In the genomic region with DNA sequence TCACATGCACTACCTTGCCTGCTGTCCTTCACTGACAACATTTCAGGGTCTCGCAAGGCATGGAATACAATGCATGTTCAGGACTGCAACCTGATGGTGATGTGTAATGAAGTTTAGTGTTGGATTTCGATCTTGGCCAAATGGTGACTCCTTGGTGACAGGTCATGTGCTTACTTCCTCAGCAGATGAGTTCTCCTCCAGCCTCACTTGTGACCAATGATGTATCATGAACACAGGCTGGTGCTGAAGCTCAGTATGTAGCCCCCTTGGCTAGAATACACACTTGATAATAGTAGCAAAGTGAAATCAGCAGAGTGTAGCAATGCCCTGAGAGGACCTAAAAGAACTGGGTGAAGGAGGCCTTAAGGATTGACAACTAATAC, we compare ENCODE assay signal across 11 cellular contexts. TPM values are rescaled to one million over a fixed set of nuclear protein-coding genes. Genes with fewer than 3 reads are reported as not detected.
DNase-seq lines count a peak whose midpoint lies in the region; ATAC-seq and TF ChIP-seq lines count a peak whose summit lies in the region.
"Had no signal": no experiment of that assay in that cellular context is flagged by ENCODE, and none has a peak within 500 bp of the region (broad histone marks: within the 10 kb centered on the region; RNA-seq: fewer than 3 reads in every experiment).

No MANE protein-coding gene starts in this region.

- no peaks in the 10 kb centered on the region for H3K79me2 ChIP-seq in fibroblast of lung (ENCODE audit: control insufficient read depth, insufficient read depth, low read length)

- POLR2A ChIA-PET in HEK293 (lab: Yijun Ruan, JAX): no interaction called here

- no peaks in the 10 kb centered on the region for H3K27me3 ChIP-seq in fibroblast of lung (ENCODE audit: control insufficient read depth, insufficient read depth, low read length)
- H3K27me3 ChIP-seq: breast epithelium, colonic mucosa, gastrocnemius medialis, left lung had no signal

- CTCF ChIA-PET in HEK293 (lab: Yijun Ruan, JAX): interaction anchor here (0.6 to 3.6 kb wide), 13 partner anchors 9 to 877 kb away, joined by 3 to 26 read pairs (median 3); partner anchors contain the start of genes CENPL and DARS2

- H4K20me1 ChIP-seq in fibroblast of lung (ENCODE audit: control insufficient read depth, extremely low read depth, insufficient read depth, low read length): no peaks in the 10 kb centered on the region

- TF ChIP-seq CTCF in HEK293 (tag by site-specific recombination; IDR thresholded peaks at IDR 0.05) (no peak), fibroblast of lung (conservative IDR thresholded peaks at IDR 0.05 in 1 of 2, IDR thresholded peaks at IDR 0.05 in 1 of 2; ENCODE audit: low read depth in 1 of 2, low read length in 2 of 2) (no peak)

- no peak overlapping the region for H3K9ac ChIP-seq in fibroblast of lung (ENCODE audit: insufficient read depth, low read length)

- no peak overlapping the region for H3K4me3 ChIP-seq in HEK293 (ENCODE audit: low read depth, low read length)
- no peak overlapping the region for H3K4me3 ChIP-seq in fibroblast of lung (replicated peaks in 1 of 4; ENCODE audit: control extremely low read depth in 1 of 4, insufficient read depth in 1 of 4, low read depth in 3 of 4, low read length in 4 of 4)
- H3K4me3 ChIP-seq: breast epithelium, colonic mucosa, gastrocnemius medialis, left lung had no signal

- no peak overlapping the region for H3K27ac ChIP-seq in HEK293 (ENCODE audit: extremely low read depth, low read depth, low read length)
- no peak overlapping the region for H3K27ac ChIP-seq in fibroblast of lung (ENCODE audit: insufficient read depth, low read length)
- H3K27ac ChIP-seq in substantia nigra (ENCODE audit: low read depth, low read length, poor library complexity, severe bottlenecking): peak overlapping the region; percentile 4
- H3K27ac ChIP-seq: breast epithelium, colonic mucosa, left lung had no signal

- H3K4me2 ChIP-seq in fibroblast of lung (ENCODE audit: extremely low read depth, insufficient read depth, low read length): no peak overlapping the region

- no peaks in the 10 kb centered on the region for H3K4me1 ChIP-seq in HEK293 (ENCODE audit: control insufficient read depth, insufficient read depth, low read length)
- H3K4me1 ChIP-seq in fibroblast of lung (ENCODE audit: control insufficient read depth, extremely low read depth, insufficient read depth, low read length): peaks cover 11% of the 10 kb centered on the region
- H3K4me1 ChIP-seq: breast epithelium had no signal

- no peak for ATAC-seq in HG02840 (IDR thresholded peaks at IDR 0.05; ENCODE audit: low FRiP score, unreplicated experiment)
- no peak for ATAC-seq in HG03045 (IDR thresholded peaks at IDR 0.05; ENCODE audit: unreplicated experiment)

- H3K9me3 ChIP-seq in HEK293 (ENCODE audit: control insufficient read depth, insufficient read depth, low read depth, low read length) (no peaks in the 10 kb centered on the region), fibroblast of lung (ENCODE audit: control insufficient read depth, insufficient read depth, low read depth, low read length) (no peaks in the 10 kb centered on the region)
- H3K9me3 ChIP-seq: breast epithelium, colonic mucosa, gastrocnemius medialis, left lung had no signal

- H2AFZ ChIP-seq in fibroblast of lung (ENCODE audit: low read length): peak overlapping the region; percentile 19

- H3K36me3 ChIP-seq in HEK293 (ENCODE audit: control insufficient read depth in 2 of 2, insufficient read depth in 1 of 2, low read length in 2 of 2): no peaks in the 10 kb centered on the region
- H3K36me3 ChIP-seq in fibroblast of lung (ENCODE audit: control insufficient read depth, insufficient read depth, low read length): no peaks in the 10 kb centered on the region
- H3K36me3 ChIP-seq: breast epithelium, colonic mucosa, gastrocnemius medialis, left lung had no signal

- DNase-seq in RKO (ENCODE audit: low spot score) (peak; percentile 53), fibroblast of lung (ENCODE audit: low read depth in 2 of 2) (no peak), substantia nigra (lab: John Stamatoyannopoulos, UW) (no peak), NCI-H1092 treated with DMSO at 0.1 percent for 48 hours (lab: John Stamatoyannopoulos, UW) (no peak)

TF ChIP-seq in HEK293, 187 proteins besides CTCF, POLR2A, EP300 and RAD21:
- no peak for TF ChIP-seq ZNF169 (tag by site-specific recombination; IDR thresholded peaks at IDR 0.05)
- TF ChIP-seq ZNF335 (tag by site-specific recombination; conservative IDR thresholded peaks at IDR 0.05): 0 out of 2 replicates have a peak, but pooled peaks have one; percentile 7

RNA-seq across cellular contexts. Expression of gene PRDX6, which starts 45.5 kb away (rescaled TPM):
- total RNA-seq in fibroblast of lung: 138 and 183 TPM in 2 replicates
- 307 and 384 TPM in 2 replicates for polyA plus RNA-seq in fibroblast of lung
- polyA plus RNA-seq in fibroblast of lung (2012): 258 and 298 TPM in 2 replicates
- 127 and 154 TPM in 2 replicates for polyA minus RNA-seq in fibroblast of lung (ENCODE audit: low replicate concordance)
